1 cellular context compared by ENCODE assay signal in the genomic region with DNA sequence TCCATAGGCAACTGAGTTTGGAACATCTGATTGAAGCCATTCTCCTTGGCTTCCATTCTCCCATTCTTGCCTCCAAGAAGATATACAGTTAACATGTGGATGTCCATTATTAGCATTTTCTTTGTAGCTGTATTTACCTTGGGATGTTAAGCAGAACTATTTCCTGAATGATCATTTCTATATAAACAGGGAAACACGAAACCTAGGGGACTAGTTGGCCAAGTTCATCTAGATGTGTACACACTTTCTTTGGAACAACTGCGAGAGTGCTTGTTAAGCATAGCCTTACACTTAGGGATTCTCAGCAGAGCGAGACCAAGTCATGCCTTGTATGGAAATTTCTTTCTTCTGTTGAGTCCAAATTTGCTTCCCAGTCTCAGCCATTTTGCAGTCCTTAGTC.
TF ChIP-seq lines count a peak whose summit lies in the region.

No MANE protein-coding gene starts in this region.

TF ChIP-seq in IMR-90, 13 proteins besides CTCF, POLR2A, EP300 and RAD21 (continued from another document):
- TF ChIP-seq, protein P1, sequence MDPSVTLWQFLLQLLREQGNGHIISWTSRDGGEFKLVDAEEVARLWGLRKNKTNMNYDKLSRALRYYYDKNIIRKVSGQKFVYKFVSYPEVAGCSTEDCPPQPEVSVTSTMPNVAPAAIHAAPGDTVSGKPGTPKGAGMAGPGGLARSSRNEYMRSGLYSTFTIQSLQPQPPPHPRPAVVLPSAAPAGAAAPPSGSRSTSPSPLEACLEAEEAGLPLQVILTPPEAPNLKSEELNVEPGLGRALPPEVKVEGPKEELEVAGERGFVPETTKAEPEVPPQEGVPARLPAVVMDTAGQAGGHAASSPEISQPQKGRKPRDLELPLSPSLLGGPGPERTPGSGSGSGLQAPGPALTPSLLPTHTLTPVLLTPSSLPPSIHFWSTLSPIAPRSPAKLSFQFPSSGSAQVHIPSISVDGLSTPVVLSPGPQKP (IDR thresholded peaks at IDR 0.05; ENCODE audit: borderline replicate concordance, low read depth, low read length): no peak
- no peak for TF ChIP-seq RCOR1 (IDR thresholded peaks at IDR 0.05; ENCODE audit: insufficient replicate concordance, low read length)
- TF ChIP-seq CHD1 (IDR thresholded peaks at IDR 0.05; ENCODE audit: low read depth, low read length): no peak
- TF ChIP-seq MAZ (IDR thresholded peaks at IDR 0.05; ENCODE audit: borderline replicate concordance, low read depth, low read length): no peak
- TF ChIP-seq MXI1 (IDR thresholded peaks at IDR 0.05; ENCODE audit: borderline replicate concordance, low read depth, low read length): no peak
- TF ChIP-seq CEBPB (IDR thresholded peaks at IDR 0.05; ENCODE audit: low read depth, low read length): no peak
- TF ChIP-seq, protein P2, sequence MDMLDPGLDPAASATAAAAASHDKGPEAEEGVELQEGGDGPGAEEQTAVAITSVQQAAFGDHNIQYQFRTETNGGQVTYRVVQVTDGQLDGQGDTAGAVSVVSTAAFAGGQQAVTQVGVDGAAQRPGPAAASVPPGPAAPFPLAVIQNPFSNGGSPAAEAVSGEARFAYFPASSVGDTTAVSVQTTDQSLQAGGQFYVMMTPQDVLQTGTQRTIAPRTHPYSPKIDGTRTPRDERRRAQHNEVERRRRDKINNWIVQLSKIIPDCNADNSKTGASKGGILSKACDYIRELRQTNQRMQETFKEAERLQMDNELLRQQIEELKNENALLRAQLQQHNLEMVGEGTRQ (IDR thresholded peaks at IDR 0.05; ENCODE audit: low read depth, low read length): no peak
